ENCODE assay signal across 10 cellular contexts in genomic region chr7:122310119-122311021, GRCh38. TPM values are rescaled to one million over a fixed set of nuclear protein-coding genes. Genes with fewer than 3 reads are reported as not detected.
A peak's percentile ranks its signal among the peaks of the same experiment; 100 is the strongest.
DNase-seq lines count a peak whose midpoint lies in the region; ATAC-seq and TF ChIP-seq lines count a peak whose summit lies in the region.
"Had no signal": no experiment of that assay in that cellular context is flagged by ENCODE, and none has a peak within 500 bp of the region (broad histone marks: within the 10 kb centered on the region; RNA-seq: fewer than 3 reads in every experiment).

No MANE protein-coding gene starts in this region.

- H3K4me1 ChIP-seq in gastroesophageal sphincter = peaks cover 0 to 52% (median 24%) of the 10 kb centered on the region in 3 donors

- peaks cover 100% of the 10 kb centered on the region for H3K27me3 ChIP-seq in gastroesophageal sphincter

- H3K27ac ChIP-seq in gastroesophageal sphincter = no peak overlapping the region

- DNase-seq in M059J (ENCODE audit: low read depth) (peak; percentile 18), retina (peak; percentile 81), NCI-H1694 treated with DMSO at 0.1 percent for 48 hours (lab: John Stamatoyannopoulos, UW) (no peak), KG1 (lab: John Stamatoyannopoulos, UW) (no peak)
- DNase-seq: activated T-cell treated with anti-CD3 and anti-CD28 coated beads, Interleukin-2, amount 50 U/mL, for 4 hours; NCI-H187 treated with DMSO at 0.1 percent for 48 hours had no signal

- H3K36me3 ChIP-seq in gastroesophageal sphincter = no peaks in the 10 kb centered on the region

- peak; percentile 81 for ATAC-seq in GM18498 (IDR thresholded peaks at IDR 0.05; ENCODE audit: unreplicated experiment)
- no peak for ATAC-seq in gastroesophageal sphincter
- ATAC-seq in GM18867 (IDR thresholded peaks at IDR 0.05; ENCODE audit: unreplicated experiment) = no peak
- no peak for ATAC-seq in GM19328 (IDR thresholded peaks at IDR 0.05; ENCODE audit: unreplicated experiment)
- ATAC-seq: activated T-cell treated with anti-CD3 and anti-CD28 coated beads, Interleukin-2, amount 50 U/mL, for 4 hours had no signal

- H3K4me3 ChIP-seq in gastroesophageal sphincter = peak overlapping the region; percentile 1 to 49

- peaks cover 0 to 10% (median 0%) of the 10 kb centered on the region in 3 donors for H3K9me3 ChIP-seq in gastroesophageal sphincter

- WGBS in gastroesophageal sphincter (ENCODE audit: low coverage in 1 of 2), 2 donors = 5 to 7% methylated on average over 16 to 29 of the region's 61 CpGs

- no peak for TF ChIP-seq POLR2A in gastroesophageal sphincter (IDR thresholded peaks at IDR 0.05)

- TF ChIP-seq EP300 in gastroesophageal sphincter (IDR thresholded peaks at IDR 0.05) = no peak

- no peak for TF ChIP-seq CTCF in gastroesophageal sphincter (IDR thresholded peaks at IDR 0.05)

RNA-seq across cellular contexts. Expression of gene FEZF1, which starts 5.8 kb away (rescaled TPM):
- total RNA-seq in M059J (2014; rRNA removed; shearing (Covaris generic)) = not detected in 2 replicates
- not detected for total RNA-seq in gastroesophageal sphincter
- total RNA-seq: activated T-cell treated with anti-CD3 and anti-CD28 coated beads, Interleukin-2, amount 50 U/mL, for 4 hours had no signal

Comparison
In these comparisons a context has a peak if more than half of its experiments do, and no peak if none do; other contexts are left out.
1. DNase-seq: peak in M059J (single experiment) and retina (single experiment); none in NCI-H1694 treated with DMSO at 0.1 percent for 48 hours (single experiment) and KG1 (single experiment).